Comparison of ENCODE assay signal across 13 cellular contexts in genomic region chr1:167276969-167277368, GRCh38. TPM values are rescaled to one million over a fixed set of nuclear protein-coding genes. Genes with fewer than 3 reads are reported as not detected.
DNase-seq lines count a peak whose midpoint lies in the region; ATAC-seq, FAIRE-seq and TF ChIP-seq lines count a peak whose summit lies in the region.
"Had no signal": no experiment of that assay in that cellular context is flagged by ENCODE, and none has a peak within 500 bp of the region (broad histone marks: within the 10 kb centered on the region; RNA-seq: fewer than 3 reads in every experiment).

No MANE protein-coding gene starts in this region.

- H3K79me2 ChIP-seq in K562 (ENCODE audit: control insufficient read depth, insufficient read depth, low read length): peaks cover 42% of the 10 kb centered on the region

- BruUV-seq in K562 (replicated peaks; lab: Mats Ljungman, UMichigan): no TSS peak

- no peak for TF ChIP-seq CTCF in K562 (IDR thresholded peaks at IDR 0.05 in 2 of 3, conservative IDR thresholded peaks at IDR 0.05 in 1 of 3; ENCODE audit: insufficient read depth in 2 of 3, low read depth in 1 of 3, low read length in 3 of 3)

- H2AFZ ChIP-seq in K562 (ENCODE audit: low read depth, low read length): no peak overlapping the region

- no peak overlapping the region for H3K4me3 ChIP-seq in K562

- no peaks in the 10 kb centered on the region for H3K9me3 ChIP-seq in K562 (replicated peaks; ENCODE audit: control insufficient read depth, insufficient read depth, low read depth, low read length)

- peak; percentile 64 for ATAC-seq in GM18519 (IDR thresholded peaks at IDR 0.05; ENCODE audit: low FRiP score, unreplicated experiment)
- peak; percentile 84 for ATAC-seq in GM21423 (IDR thresholded peaks at IDR 0.05; ENCODE audit: unreplicated experiment)
- ATAC-seq in HG03066 (IDR thresholded peaks at IDR 0.05; ENCODE audit: low read depth, unreplicated experiment): peak; percentile 83
- ATAC-seq in K562: no peak

- no peaks in the 10 kb centered on the region for H3K27me3 ChIP-seq in K562 (ENCODE audit: control insufficient read depth in 2 of 2, insufficient read depth in 2 of 2, low read length in 2 of 2)

- CTCF ChIA-PET in K562 (lab: Yijun Ruan, JAX; ENCODE audit: low intra/inter-chr PET ratio): no interaction called here

- intact Hi-C loops in K562 (cut with micrococcal nuclease): no loop called here

- WGBS in K562 (ENCODE audit: insufficient coverage, low coverage, missing lambda C conversion rate): 84% methylated on average over 3 of the region's 3 CpGs

- no peak for TF ChIP-seq EP300 in K562 (IDR thresholded peaks at IDR 0.05; ENCODE audit: low read length)

- no peak for TF ChIP-seq POLR2A in K562 (conservative IDR thresholded peaks at IDR 0.05)

- DNase-seq in K562 (ENCODE audit: extremely low read depth in 1 of 4, low spot score in 3 of 4) (no peak), NOMO-1 treated with DMSO at 0.1 percent for 48 hours (lab: John Stamatoyannopoulos, UW; ENCODE audit: unreplicated experiment) (no peak), NCI-H2171 (lab: John Stamatoyannopoulos, UW) (no peak), Ammon's horn (ENCODE audit: low spot score) (no peak), SHP77 (lab: John Stamatoyannopoulos, UW) (no peak)
- DNase-seq: activated CD4-positive, alpha-beta T cell treated with anti-CD3 and anti-CD28 coated beads, Interleukin-2, amount 10 ng/mL, durations not matched to agents 7 days and 5 days; CD4-positive, CD25-positive, alpha-beta regulatory T cell; IMR-90; small intestine; stimulated activated naive CD4-positive, alpha-beta T cell had no signal

- FAIRE-seq in K562 (lab: Jason Lieb, UNC): no peak
- FAIRE-seq: small intestine had no signal

- no peak overlapping the region for H3K4me2 ChIP-seq in K562 (ENCODE audit: insufficient read depth, low read length)

- no peaks in the 10 kb centered on the region for H4K20me1 ChIP-seq in K562 (replicated peaks; ENCODE audit: control insufficient read depth, insufficient read depth, low read length)

- in situ Hi-C loops in K562 (cut with MboI): no loop called here

- H3K27ac ChIP-seq in K562 (ENCODE audit: extremely low read depth, low read depth, low read length): no peak overlapping the region

- no peaks in the 10 kb centered on the region for H3K36me3 ChIP-seq in K562 (ENCODE audit: control insufficient read depth, insufficient read depth, low read length)

- H3K9me1 ChIP-seq in K562 (ENCODE audit: control insufficient read depth, insufficient read depth, low read length): no peaks in the 10 kb centered on the region

- TF ChIP-seq RAD21 in K562 (CRISPR knock-in tag; conservative IDR thresholded peaks at IDR 0.05 in 1 of 2, IDR thresholded peaks at IDR 0.05 in 1 of 2): no peak

- POLR2A ChIA-PET in K562 (lab: Yijun Ruan, JAX): interaction anchor here (0.7 to 2.3 kb wide), 4 partner anchors 10 to 20 kb away, joined by 3 to 11 read pairs (median 3); no protein-coding TSS in a partner anchor

- H3K9ac ChIP-seq in K562 (ENCODE audit: insufficient read depth in 1 of 2, low read depth in 2 of 2, low read length in 2 of 2): no peak overlapping the region

- H3K4me1 ChIP-seq in K562 (replicated peaks in 1 of 2; ENCODE audit: control insufficient read depth in 2 of 2, insufficient read depth in 2 of 2, low read length in 2 of 2): peaks cover 0 to 4% of the 10 kb centered on the region in 2 experiments; a peak in 1 of 5 replicates

TF ChIP-seq in K562, 482 proteins besides CTCF, POLR2A, EP300 and RAD21:
- TF ChIP-seq CEBPB (tag; IDR thresholded peaks at IDR 0.05): peak; percentile 52; the same call in 1 of the 2 replicates
- no peak for TF ChIP-seq ETV5 (CRISPR knock-in tag; IDR thresholded peaks at IDR 0.05; ENCODE audit: low read depth)
- no peak for TF ChIP-seq ZNF586 (CRISPR knock-in tag; conservative IDR thresholded peaks at IDR 0.05)
- TF ChIP-seq ZNF280B (CRISPR knock-in tag; IDR thresholded peaks at IDR 0.05): no peak
- TF ChIP-seq ZNF551 (CRISPR knock-in tag; IDR thresholded peaks at IDR 0.05): no peak
TF ChIP-seq in K562: peak in this region for 1.

RNA-seq across cellular contexts. Expression of gene POU2F1, which starts 56.3 kb away (rescaled TPM):
- 34.9 and 64.7 TPM in 2 replicates for total RNA-seq in K562 (2011; cell fraction: chromatin; rRNA removed; ENCODE audit: low replicate concordance)
- 9.8 and 13.7 TPM in 2 replicates for total RNA-seq in K562 (2011; cell fraction: nucleolus; rRNA removed)
- total RNA-seq in K562 (2011; cell fraction: nucleoplasm; rRNA removed): 33.9 and 47.9 TPM in 2 replicates
- total RNA-seq in K562 (2014; rRNA removed): 6.0 and 8.5 TPM in 2 replicates
- 18.2 and 20.1 TPM in 2 replicates for total RNA-seq in K562 (2014; rRNA removed; fragmentation: Illumina TruSeq; extraction: Trizol)
- 14.4 and 14.9 TPM in 2 replicates for total RNA-seq in K562 (2015; rRNA removed; fragmentation: Illumina TruSeq; extraction: Trizol)
- 19.9 and 22.3 TPM in 2 replicates for total RNA-seq in K562 (2021)
- polyA plus RNA-seq in K562 (2011; rRNA removed): 13.6 and 14.2 TPM in 2 replicates
- polyA plus RNA-seq in K562 (2011; cell fraction: cytosol; rRNA removed): 13.0 and 21.3 TPM in 2 replicates
- polyA plus RNA-seq in K562 (2011; cell fraction: nucleus; rRNA removed): 15.4 and 22.1 TPM in 2 replicates
- 3.2 and 5.0 TPM in 2 replicates for polyA plus RNA-seq in K562 (2012)
- polyA plus RNA-seq in K562 (2014; fragmentation: Illumina TruSeq; extraction: Trizol): 7.9 and 8.2 TPM in 2 replicates
- 1 to 10 TPM; 2.6 to 6.0 TPM for polyA plus RNA-seq in K562 (2014; fragmentation: Nextera tagmentation; extraction: Ambion mirVana)
- 5.9 and 8.8 TPM in 2 replicates for polyA plus RNA-seq in K562 (2014; rRNA removed)
- 33.3 and 39.0 TPM in 2 replicates for polyA minus RNA-seq in K562 (2011; rRNA and poly(A)+ RNA removed)
- 8.8 and 9.9 TPM in 2 replicates for polyA minus RNA-seq in K562 (2011; cell fraction: cytosol; rRNA and poly(A)+ RNA removed)
- polyA minus RNA-seq in K562 (2011; cell fraction: nucleus; rRNA and poly(A)+ RNA removed): 16.7 and 24.5 TPM in 2 replicates
